ENCODE assay signal across 9 cellular contexts in genomic region chr5:159987031-159987674, GRCh38. TPM values are rescaled to one million over a fixed set of nuclear protein-coding genes. Genes with fewer than 3 reads are reported as not detected.
A peak's percentile ranks its signal among the peaks of the same experiment; 100 is the strongest.
DNase-seq lines count a peak whose midpoint lies in the region; ATAC-seq and TF ChIP-seq lines count a peak whose summit lies in the region.
"Had no signal": no experiment of that assay in that cellular context is flagged by ENCODE, and none has a peak within 500 bp of the region (broad histone marks: within the 10 kb centered on the region; RNA-seq: fewer than 3 reads in every experiment).

No MANE protein-coding gene starts in this region.

- BruUV-seq in Panc1 (replicated peaks; lab: Mats Ljungman, UMichigan), result no TSS peak

- CTCF ChIA-PET in Panc1 (lab: Charles Lee), result interaction anchor here (0.7 to 1.3 kb wide), 3 partner anchors 69 to 701 kb away, joined by 4 to 5 read pairs (median 4); no protein-coding TSS in a partner anchor

- DNase-seq in DMS 273 (lab: John Stamatoyannopoulos, UW; ENCODE audit: unreplicated experiment) (peak; percentile 86), Panc1 (ENCODE audit: low read depth, low spot score) (no peak), fibroblast of mammary gland (ENCODE audit: low read depth) (peak; percentile 53)
- peak; percentile 76 to 79 for DNase-seq in activated T-cell treated with anti-CD3 and anti-CD28 coated beads, Interleukin-2, amount 50 U/mL, for 72 hours
- DNase-seq in naive thymus-derived CD8-positive, alpha-beta T cell, result peak; percentile 50 to 82 (median 66)

- H3K27me3 Mint-ChIP-seq in activated T-cell treated with anti-CD3 and anti-CD28 coated beads, Interleukin-2, amount 50 U/mL, for 72 hours (ENCODE audit: low read depth), result peaks cover 62% of the 10 kb centered on the region
- peaks cover 17 to 43% (median 29%) of the 10 kb centered on the region in 5 donors for H3K27me3 Mint-ChIP-seq in naive thymus-derived CD8-positive, alpha-beta T cell
- peaks cover 13% of the 10 kb centered on the region for H3K27me3 Mint-ChIP-seq in stimulated activated memory B cell treated with anti-CD40 and anti-IgM and Interleukin-4, amounts not matched to agents 10 μg/mL and 1 μg/mL and 100 μg/mL, for 72 hours

- H3K36me3 ChIP-seq in Panc1 (ENCODE audit: control insufficient read depth, insufficient read depth, low read length), result no peaks in the 10 kb centered on the region

- peak overlapping the region; percentile 40 to 63 for H3K4me3 ChIP-seq in Panc1 (ENCODE audit: low read depth in 2 of 2, low read length in 2 of 2)
- H3K4me3 ChIP-seq in fibroblast of mammary gland (ENCODE audit: control insufficient read depth, low read depth, low read length), result peak overlapping the region; percentile 26

- H3K27me3 ChIP-seq in Panc1 (ENCODE audit: control insufficient read depth, insufficient read depth, low read length), result no peaks in the 10 kb centered on the region; the same call in 1 of the 2 replicates

- H3K4me1 ChIP-seq in Panc1 (ENCODE audit: control insufficient read depth, insufficient read depth, low read length), result no peaks in the 10 kb centered on the region

- intact Hi-C loops in Panc1 (cut with micrococcal nuclease; ENCODE audit: unreplicated experiment), result loop anchor here (2.0 to 10.0 kb wide), 5 partner anchors 70 to 832 kb away; partner anchors contain the start of genes ADRA1B and IL12B

- H3K27ac Mint-ChIP-seq in activated T-cell treated with anti-CD3 and anti-CD28 coated beads, Interleukin-2, amount 50 U/mL, for 72 hours, result no peak overlapping the region
- H3K27ac Mint-ChIP-seq in naive thymus-derived CD8-positive, alpha-beta T cell, result peak overlapping the region in 7 of 10 donors; percentile 19 to 90 (median 60)
- H3K27ac Mint-ChIP-seq in stimulated activated memory B cell treated with anti-CD40 and anti-IgM and Interleukin-4, amounts not matched to agents 10 μg/mL and 1 μg/mL and 100 μg/mL, for 72 hours, result peak overlapping the region; percentile 19

- TF ChIP-seq CTCF in Panc1 (IDR thresholded peaks at IDR 0.05), result peak; percentile 94
- TF ChIP-seq CTCF in fibroblast of mammary gland (conservative IDR thresholded peaks at IDR 0.05; ENCODE audit: control insufficient read depth, insufficient read depth, low read depth, low read length), result peak; percentile 58

- H3K27ac ChIP-seq in Panc1 (ENCODE audit: low read length), result no peak overlapping the region
- H3K27ac ChIP-seq: epithelial cell of prostate had no signal

- peak overlapping the region; percentile 71 to 73 for H3K4me3 Mint-ChIP-seq in activated T-cell treated with anti-CD3 and anti-CD28 coated beads, Interleukin-2, amount 50 U/mL, for 72 hours
- H3K4me3 Mint-ChIP-seq in naive thymus-derived CD8-positive, alpha-beta T cell, result peak overlapping the region; percentile 62 to 80 (median 72)
- H3K4me3 Mint-ChIP-seq in stimulated activated memory B cell treated with anti-CD40 and anti-IgM and Interleukin-4, amounts not matched to agents 10 μg/mL and 1 μg/mL and 100 μg/mL, for 72 hours, result peak overlapping the region; percentile 72

- no peaks in the 10 kb centered on the region for H3K9me3 ChIP-seq in Panc1 (ENCODE audit: control insufficient read depth, insufficient read depth, low read depth, low read length)

- H3K4me1 Mint-ChIP-seq in activated T-cell treated with anti-CD3 and anti-CD28 coated beads, Interleukin-2, amount 50 U/mL, for 72 hours (ENCODE audit: low read depth), result peaks cover 3% of the 10 kb centered on the region
- peaks cover 0 to 4% (median under 1%) of the 10 kb centered on the region in 4 donors for H3K4me1 Mint-ChIP-seq in naive thymus-derived CD8-positive, alpha-beta T cell
- H3K4me1 Mint-ChIP-seq in stimulated activated memory B cell treated with anti-CD40 and anti-IgM and Interleukin-4, amounts not matched to agents 10 μg/mL and 1 μg/mL and 100 μg/mL, for 72 hours, result peaks cover 10% of the 10 kb centered on the region

- peak; percentile 96 for TF ChIP-seq RAD21 in Ishikawa (IDR thresholded peaks at IDR 0.05; ENCODE audit: low read depth)

- POLR2A ChIA-PET in Panc1 (lab: Charles Lee), result no interaction called here
- POLR2A ChIA-PET in naive thymus-derived CD8-positive, alpha-beta T cell (lab: Charles Lee), result no interaction called here

- no peaks in the 10 kb centered on the region for H3K9me3 Mint-ChIP-seq in activated T-cell treated with anti-CD3 and anti-CD28 coated beads, Interleukin-2, amount 50 U/mL, for 72 hours
- peaks cover 0 to 8% (median 0%) of the 10 kb centered on the region in 9 donors for H3K9me3 Mint-ChIP-seq in naive thymus-derived CD8-positive, alpha-beta T cell
- no peaks in the 10 kb centered on the region for H3K9me3 Mint-ChIP-seq in stimulated activated memory B cell treated with anti-CD40 and anti-IgM and Interleukin-4, amounts not matched to agents 10 μg/mL and 1 μg/mL and 100 μg/mL, for 72 hours

- in situ Hi-C loops in Panc1 (cut with HindIII; ENCODE audit: low pct_unique_long_range_greater_than_20kb, low sequenced_read_pairs), result no loop called here

- no peak for TF ChIP-seq EP300 in Ishikawa (IDR thresholded peaks at IDR 0.05; ENCODE audit: borderline replicate concordance)

- no peaks in the 10 kb centered on the region for H3K36me3 Mint-ChIP-seq in activated T-cell treated with anti-CD3 and anti-CD28 coated beads, Interleukin-2, amount 50 U/mL, for 72 hours (ENCODE audit: insufficient read depth in 2 of 2)
- peaks cover 0 to 5% (median 0%) of the 10 kb centered on the region in 3 donors for H3K36me3 Mint-ChIP-seq in naive thymus-derived CD8-positive, alpha-beta T cell
- H3K36me3 Mint-ChIP-seq in stimulated activated memory B cell treated with anti-CD40 and anti-IgM and Interleukin-4, amounts not matched to agents 10 μg/mL and 1 μg/mL and 100 μg/mL, for 72 hours, result no peaks in the 10 kb centered on the region

- peak; percentile 95 for ATAC-seq in GM21576 (IDR thresholded peaks at IDR 0.05; ENCODE audit: unreplicated experiment)
- peak; percentile 97 for ATAC-seq in Panc1
- peak; percentile 97 to 98 for ATAC-seq in activated T-cell treated with anti-CD3 and anti-CD28 coated beads, Interleukin-2, amount 50 U/mL, for 72 hours (replicated peaks in 1 of 2)
- ATAC-seq in naive thymus-derived CD8-positive, alpha-beta T cell, result peak; percentile 91 to 97
- peak; percentile 96 for ATAC-seq in stimulated activated memory B cell treated with anti-CD40 and anti-IgM and Interleukin-4, amounts not matched to agents 10 μg/mL and 1 μg/mL and 100 μg/mL, for 72 hours

TF ChIP-seq in Ishikawa, 13 proteins besides CTCF, POLR2A, EP300 and RAD21:
- TF ChIP-seq EGR1 (IDR thresholded peaks at IDR 0.05), result no peak
- peak; percentile 48; the same call in 1 of the 2 replicates for TF ChIP-seq MAX (IDR thresholded peaks at IDR 0.05)
- TF ChIP-seq FOXM1 (IDR thresholded peaks at IDR 0.05; ENCODE audit: borderline replicate concordance, low read depth), result no peak
- TF ChIP-seq TCF12 (IDR thresholded peaks at IDR 0.05; ENCODE audit: low read depth), result no peak
- no peak for TF ChIP-seq TAF1 (IDR thresholded peaks at IDR 0.05; ENCODE audit: low read depth)
- TF ChIP-seq USF1 (IDR thresholded peaks at IDR 0.05), result no peak
- TF ChIP-seq CEBPB (IDR thresholded peaks at IDR 0.05), result no peak

RNA-seq across cellular contexts. Expression of gene TTC1, which starts 21.8 kb away (rescaled TPM):
- total RNA-seq in Panc1 (2021; ENCODE audit: unreplicated experiment), result 67.6 TPM
- 67.7 TPM for polyA plus RNA-seq in Panc1 (2012; ENCODE audit: insufficient read length)
- total RNA-seq in activated T-cell treated with anti-CD3 and anti-CD28 coated beads, Interleukin-2, amount 50 U/mL, for 72 hours, result 10 to 100 TPM; 46.8 to 50.5 TPM
- total RNA-seq in naive thymus-derived CD8-positive, alpha-beta T cell, result 10 to 100 TPM; 45.6 TPM
- 100 to 1,000 TPM in 1 of 3 donors, 10 to 100 TPM in 2; 84.7 to 101 (median 91.7) TPM for polyA plus RNA-seq in naive thymus-derived CD8-positive, alpha-beta T cell
